15 cellular contexts compared by ENCODE assay signal in genomic region chr12:6086316-6086715, GRCh38.
"Had no signal": no experiment of that assay in that cellular context is flagged by ENCODE, and none has a peak within 500 bp of the region (broad histone marks: within the 10 kb centered on the region; RNA-seq: fewer than 3 reads in every experiment).

No MANE protein-coding gene starts in this region.

- H3K36me3 ChIP-seq: tibial nerve had no signal

- H3K4me3 ChIP-seq: psoas muscle, skin epidermis, tibial nerve had no signal

- H3K4me3 Mint-ChIP-seq: activated naive CD8-positive, alpha-beta T cell; dendritic cell treated with granulocyte-macrophage colony-stimulating factor and Interleukin-4, amounts not matched to agents 40 ng/mL and 50 ng/mL, for 4 days; stimulated activated naive CD8-positive, alpha-beta T cell treated with anti-CD3 and anti-CD28 coated beads, Interleukin-15, Interleukin-2, amounts not matched to agents 100 ng/mL and 50 ng/mL, for 24 hours had no signal

- H3K9me3 ChIP-seq: psoas muscle, tibial nerve had no signal

- H3K36me3 Mint-ChIP-seq: activated naive CD8-positive, alpha-beta T cell had no signal

- ATAC-seq: psoas muscle, right cardiac atrium had no signal

- H3K27me3 ChIP-seq: tibial nerve had no signal

- H3K27ac ChIP-seq: psoas muscle, skin epidermis, tibial nerve, VCaP had no signal

- DNase-seq: activated CD4-positive, alpha-beta T cell treated with anti-CD3 and anti-CD28 coated beads, Interleukin-2, amount 50 U/mL, for 48 hours; activated T-cell treated with anti-CD3 and anti-CD28 coated beads for 4 hours; effector memory CD4-positive, alpha-beta T cell; hypothalamus; nephron progenitor cell; right cardiac atrium; SW 1271; T-helper 2 cell had no signal

- H3K27me3 Mint-ChIP-seq: activated naive CD8-positive, alpha-beta T cell; stimulated activated naive CD8-positive, alpha-beta T cell treated with anti-CD3 and anti-CD28 coated beads, Interleukin-15, Interleukin-2, amounts not matched to agents 100 ng/mL and 50 ng/mL, for 24 hours had no signal

- H3K27ac Mint-ChIP-seq: activated naive CD8-positive, alpha-beta T cell; dendritic cell treated with granulocyte-macrophage colony-stimulating factor and Interleukin-4, amounts not matched to agents 40 ng/mL and 50 ng/mL, for 4 days; nephron progenitor cell; stimulated activated naive CD8-positive, alpha-beta T cell treated with anti-CD3 and anti-CD28 coated beads, Interleukin-15, Interleukin-2, amounts not matched to agents 100 ng/mL and 50 ng/mL, for 24 hours had no signal

- H3K9me3 Mint-ChIP-seq: dendritic cell treated with granulocyte-macrophage colony-stimulating factor and Interleukin-4, amounts not matched to agents 40 ng/mL and 50 ng/mL, for 4 days; nephron progenitor cell; stimulated activated naive CD8-positive, alpha-beta T cell treated with anti-CD3 and anti-CD28 coated beads, Interleukin-15, Interleukin-2, amounts not matched to agents 100 ng/mL and 50 ng/mL, for 24 hours had no signal
